In the genomic region with DNA sequence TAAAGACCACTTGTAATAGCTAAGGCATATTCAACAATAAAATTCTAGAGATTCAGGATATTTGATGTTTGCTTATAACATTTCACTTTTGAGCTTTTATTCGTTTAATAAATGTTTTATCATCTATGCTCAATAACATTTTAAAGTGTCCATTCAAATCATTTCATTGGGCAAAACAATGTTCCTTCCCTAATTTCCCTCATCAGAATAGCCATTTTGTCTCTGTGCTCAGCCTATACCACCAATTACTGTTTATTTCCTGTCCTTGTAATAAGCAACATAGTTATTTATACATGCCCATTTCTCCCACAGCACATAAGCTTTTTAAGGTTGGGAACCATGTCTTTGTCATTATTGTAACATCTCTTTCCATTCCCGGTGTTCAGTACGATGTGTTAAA, we compare ENCODE assay signal across 13 cellular contexts. TPM values are rescaled to one million over a fixed set of nuclear protein-coding genes. Genes with fewer than 3 reads are reported as not detected.
DNase-seq lines count a peak whose midpoint lies in the region; ATAC-seq and TF ChIP-seq lines count a peak whose summit lies in the region.
"Had no signal": no experiment of that assay in that cellular context is flagged by ENCODE, and none has a peak within 500 bp of the region (broad histone marks: within the 10 kb centered on the region; RNA-seq: fewer than 3 reads in every experiment).

No MANE protein-coding gene starts in this region.

- CTCF ChIA-PET in activated naive CD4-positive, alpha-beta T cell treated with anti-CD3 and anti-CD28 coated beads, Interleukin-2, amount 10 ng/mL, durations not matched to agents 7 days and 5 days (lab: Charles Lee) = no interaction called here

- peak overlapping the region; percentile 86 for H3K4me3 Mint-ChIP-seq in activated naive CD4-positive, alpha-beta T cell treated with anti-CD3 and anti-CD28 coated beads, Interleukin-2, amount 10 ng/mL, durations not matched to agents 7 days and 5 days
- H3K4me3 Mint-ChIP-seq in mesothelial cell of epicardium = peak overlapping the region; percentile 9
- H3K4me3 Mint-ChIP-seq in type B pancreatic cell = peak overlapping the region; percentile 98

- H3K27me3 Mint-ChIP-seq in activated naive CD4-positive, alpha-beta T cell treated with anti-CD3 and anti-CD28 coated beads, Interleukin-2, amount 10 ng/mL, durations not matched to agents 7 days and 5 days = peaks cover 13% of the 10 kb centered on the region
- no peaks in the 10 kb centered on the region for H3K27me3 Mint-ChIP-seq in mesothelial cell of epicardium (ENCODE audit: low read depth)
- H3K27me3 Mint-ChIP-seq in type B pancreatic cell = no peaks in the 10 kb centered on the region

- ATAC-seq in HG03354 (IDR thresholded peaks at IDR 0.05; ENCODE audit: poor library complexity, severe bottlenecking, unreplicated experiment) = no peak
- ATAC-seq: K562 had no signal

- peaks cover 16% of the 10 kb centered on the region for H3K36me3 Mint-ChIP-seq in activated naive CD4-positive, alpha-beta T cell treated with anti-CD3 and anti-CD28 coated beads, Interleukin-2, amount 10 ng/mL, durations not matched to agents 7 days and 5 days
- H3K36me3 Mint-ChIP-seq in mesothelial cell of epicardium (peaks cover 4% of the 10 kb centered on the region), type B pancreatic cell (peaks cover 10% of the 10 kb centered on the region)

- peaks cover 42% of the 10 kb centered on the region for H3K4me1 Mint-ChIP-seq in activated naive CD4-positive, alpha-beta T cell treated with anti-CD3 and anti-CD28 coated beads, Interleukin-2, amount 10 ng/mL, durations not matched to agents 7 days and 5 days
- H3K4me1 Mint-ChIP-seq in mesothelial cell of epicardium = peaks cover 39% of the 10 kb centered on the region
- peaks cover 42% of the 10 kb centered on the region for H3K4me1 Mint-ChIP-seq in type B pancreatic cell (ENCODE audit: unreplicated experiment)

- no peak for DNase-seq in activated naive CD4-positive, alpha-beta T cell treated with anti-CD3 and anti-CD28 coated beads, Interleukin-2, amount 10 ng/mL, durations not matched to agents 7 days and 5 days
- no peak for DNase-seq in activated naive CD4-positive, alpha-beta T cell (lab: John Stamatoyannopoulos, UW)
- DNase-seq in mesothelial cell of epicardium (ENCODE audit: low spot score in 2 of 2, unreplicated experiment in 2 of 2) = no peak
- no peak for DNase-seq in type B pancreatic cell (ENCODE audit: extremely low spot score, unreplicated experiment)
- no peak for DNase-seq in DMS114 treated with DMSO at 0.1 percent for 48 hours (lab: John Stamatoyannopoulos, UW; ENCODE audit: unreplicated experiment)
- no peak for DNase-seq in cerebellum (ENCODE audit: low spot score)
- DNase-seq: heart right ventricle, NCI-H2081 treated with DMSO at 0.1 percent for 48 hours, retina had no signal

- TF ChIP-seq CTCF in VCaP (conservative IDR thresholded peaks at IDR 0.05) (no peak), mesothelial cell of epicardium (IDR thresholded peaks at IDR 0.05; ENCODE audit: unreplicated experiment) (no peak), type B pancreatic cell (conservative IDR thresholded peaks at IDR 0.05) (no peak)

- no peak overlapping the region for H3K27ac Mint-ChIP-seq in activated naive CD4-positive, alpha-beta T cell treated with anti-CD3 and anti-CD28 coated beads, Interleukin-2, amount 10 ng/mL, durations not matched to agents 7 days and 5 days
- H3K27ac Mint-ChIP-seq in mesothelial cell of epicardium (no peak overlapping the region), type B pancreatic cell (no peak overlapping the region)

- H3K27ac ChIP-seq in VCaP = peak overlapping the region; percentile 90

- H3K9me3 Mint-ChIP-seq in activated naive CD4-positive, alpha-beta T cell treated with anti-CD3 and anti-CD28 coated beads, Interleukin-2, amount 10 ng/mL, durations not matched to agents 7 days and 5 days = peaks cover 5% of the 10 kb centered on the region
- H3K9me3 Mint-ChIP-seq in mesothelial cell of epicardium (no peaks in the 10 kb centered on the region), type B pancreatic cell (no peaks in the 10 kb centered on the region)
- H3K9me3 Mint-ChIP-seq: activated T-helper 2 cell treated with anti-CD3 and anti-CD28 coated beads, Interferon-gamma antibody, Interleukin-2, Interleukin-4, amounts not matched to agents 10 μg/mL and 5 μg/mL and 100 μg/mL, durations not matched to agents 14 hours and 24 hours and 36 hours had no signal

RNA-seq across cellular contexts. Expression of a gene that starts 1.3 kb away (rescaled TPM):
- 48.8 to 54.1 TPM (median 51.4 TPM) in 3 replicates for total RNA-seq in mesothelial cell of epicardium
- 43.9 and 48.0 TPM in 2 replicates for total RNA-seq in type B pancreatic cell (ENCODE audit: low replicate concordance)
- total RNA-seq in cerebellum = 110 TPM

Comparison
In these comparisons a context has a peak if more than half of its experiments do, and no peak if none do; other contexts are left out.
1. H3K4me3 Mint-ChIP-seq: peak in every context shown above with its lines; median percentile 98 in type B pancreatic cell; 86 in activated naive CD4-positive, alpha-beta T cell treated with anti-CD3 and anti-CD28 coated beads, Interleukin-2, amount 10 ng/mL, durations not matched to agents 7 days and 5 days; 9 in mesothelial cell of epicardium.